In the genomic region with DNA sequence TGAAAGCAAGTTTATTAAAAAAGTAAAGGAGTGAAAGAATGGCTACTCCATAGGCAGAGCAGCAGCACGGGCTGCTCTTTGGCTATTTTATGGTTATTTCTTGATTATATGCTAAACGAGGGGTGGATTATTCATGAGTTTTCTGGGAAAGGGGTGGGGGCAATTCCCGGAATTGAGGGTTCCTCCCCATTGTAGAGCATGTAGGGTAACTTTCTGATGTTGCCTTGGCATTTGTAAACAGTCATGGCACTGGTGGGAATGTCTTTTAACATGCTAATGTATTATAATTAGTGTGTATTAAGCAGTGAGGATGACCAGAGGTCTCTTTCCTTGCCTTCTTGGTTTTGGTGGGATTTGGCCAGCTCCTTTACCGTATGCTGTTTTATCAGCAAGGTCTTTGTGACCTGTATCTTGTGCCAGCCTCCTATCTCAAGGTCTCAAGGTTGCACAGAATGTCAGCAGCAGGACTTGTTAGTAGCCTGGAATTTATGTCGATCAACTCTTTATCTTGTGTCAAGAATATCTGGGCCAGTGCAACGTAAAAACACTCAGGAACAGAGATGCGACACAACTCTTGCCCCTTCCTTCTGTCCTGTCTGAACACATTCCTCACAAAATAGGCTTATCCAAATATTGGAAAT, we compare ENCODE assay signal across 2 cellular contexts.
TF ChIP-seq lines count a peak whose summit lies in the region.

No MANE protein-coding gene starts in this region.

TF ChIP-seq in WTC11, 78 proteins besides CTCF, POLR2A, EP300 and RAD21:
- TF ChIP-seq ZNF423 (CRISPR knock-in tag; IDR thresholded peaks at IDR 0.05), result no peak
- TF ChIP-seq SMAD4 (CRISPR knock-in tag; IDR thresholded peaks at IDR 0.05), result no peak
- no peak for TF ChIP-seq PRRX2 (CRISPR knock-in tag; IDR thresholded peaks at IDR 0.05)
- TF ChIP-seq NR2C2 (CRISPR knock-in tag; IDR thresholded peaks at IDR 0.05), result no peak
- TF ChIP-seq TEAD4 (CRISPR knock-in tag; IDR thresholded peaks at IDR 0.05), result no peak
- TF ChIP-seq FOXP1 (CRISPR knock-in tag; IDR thresholded peaks at IDR 0.05; ENCODE audit: borderline replicate concordance), result no peak
- TF ChIP-seq, protein P1, sequence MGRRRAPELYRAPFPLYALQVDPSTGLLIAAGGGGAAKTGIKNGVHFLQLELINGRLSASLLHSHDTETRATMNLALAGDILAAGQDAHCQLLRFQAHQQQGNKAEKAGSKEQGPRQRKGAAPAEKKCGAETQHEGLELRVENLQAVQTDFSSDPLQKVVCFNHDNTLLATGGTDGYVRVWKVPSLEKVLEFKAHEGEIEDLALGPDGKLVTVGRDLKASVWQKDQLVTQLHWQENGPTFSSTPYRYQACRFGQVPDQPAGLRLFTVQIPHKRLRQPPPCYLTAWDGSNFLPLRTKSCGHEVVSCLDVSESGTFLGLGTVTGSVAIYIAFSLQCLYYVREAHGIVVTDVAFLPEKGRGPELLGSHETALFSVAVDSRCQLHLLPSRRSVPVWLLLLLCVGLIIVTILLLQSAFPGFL (CRISPR knock-in tag; IDR thresholded peaks at IDR 0.05; ENCODE audit: borderline replicate concordance), result no peak
- TF ChIP-seq TEAD1 (CRISPR knock-in tag; IDR thresholded peaks at IDR 0.05), result no peak
- TF ChIP-seq ZNF671 (CRISPR knock-in tag; IDR thresholded peaks at IDR 0.05), result no peak
- TF ChIP-seq ATF1 (CRISPR knock-in tag; IDR thresholded peaks at IDR 0.05), result no peak
- TF ChIP-seq, protein P2, sequence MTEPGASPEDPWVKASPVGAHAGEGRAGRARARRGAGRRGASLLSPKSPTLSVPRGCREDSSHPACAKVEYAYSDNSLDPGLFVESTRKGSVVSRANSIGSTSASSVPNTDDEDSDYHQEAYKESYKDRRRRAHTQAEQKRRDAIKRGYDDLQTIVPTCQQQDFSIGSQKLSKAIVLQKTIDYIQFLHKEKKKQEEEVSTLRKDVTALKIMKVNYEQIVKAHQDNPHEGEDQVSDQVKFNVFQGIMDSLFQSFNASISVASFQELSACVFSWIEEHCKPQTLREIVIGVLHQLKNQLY (CRISPR knock-in tag; IDR thresholded peaks at IDR 0.05), result no peak
- TF ChIP-seq ZNF317 (CRISPR knock-in tag; IDR thresholded peaks at IDR 0.05; ENCODE audit: borderline replicate concordance, low read depth), result no peak
- TF ChIP-seq ZNF232 (CRISPR knock-in tag; IDR thresholded peaks at IDR 0.05), result no peak
- TF ChIP-seq FOXK1 (CRISPR knock-in tag; IDR thresholded peaks at IDR 0.05), result no peak
- TF ChIP-seq SP1 (CRISPR knock-in tag; conservative IDR thresholded peaks at IDR 0.05), result no peak
- no peak for TF ChIP-seq RORB (CRISPR knock-in tag; IDR thresholded peaks at IDR 0.05)
- TF ChIP-seq, protein P3, sequence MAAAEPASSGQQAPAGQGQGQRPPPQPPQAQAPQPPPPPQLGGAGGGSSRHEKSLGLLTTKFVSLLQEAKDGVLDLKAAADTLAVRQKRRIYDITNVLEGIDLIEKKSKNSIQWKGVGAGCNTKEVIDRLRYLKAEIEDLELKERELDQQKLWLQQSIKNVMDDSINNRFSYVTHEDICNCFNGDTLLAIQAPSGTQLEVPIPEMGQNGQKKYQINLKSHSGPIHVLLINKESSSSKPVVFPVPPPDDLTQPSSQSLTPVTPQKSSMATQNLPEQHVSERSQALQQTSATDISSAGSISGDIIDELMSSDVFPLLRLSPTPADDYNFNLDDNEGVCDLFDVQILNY (CRISPR knock-in tag; IDR thresholded peaks at IDR 0.05), result no peak
- TF ChIP-seq, protein P4, sequence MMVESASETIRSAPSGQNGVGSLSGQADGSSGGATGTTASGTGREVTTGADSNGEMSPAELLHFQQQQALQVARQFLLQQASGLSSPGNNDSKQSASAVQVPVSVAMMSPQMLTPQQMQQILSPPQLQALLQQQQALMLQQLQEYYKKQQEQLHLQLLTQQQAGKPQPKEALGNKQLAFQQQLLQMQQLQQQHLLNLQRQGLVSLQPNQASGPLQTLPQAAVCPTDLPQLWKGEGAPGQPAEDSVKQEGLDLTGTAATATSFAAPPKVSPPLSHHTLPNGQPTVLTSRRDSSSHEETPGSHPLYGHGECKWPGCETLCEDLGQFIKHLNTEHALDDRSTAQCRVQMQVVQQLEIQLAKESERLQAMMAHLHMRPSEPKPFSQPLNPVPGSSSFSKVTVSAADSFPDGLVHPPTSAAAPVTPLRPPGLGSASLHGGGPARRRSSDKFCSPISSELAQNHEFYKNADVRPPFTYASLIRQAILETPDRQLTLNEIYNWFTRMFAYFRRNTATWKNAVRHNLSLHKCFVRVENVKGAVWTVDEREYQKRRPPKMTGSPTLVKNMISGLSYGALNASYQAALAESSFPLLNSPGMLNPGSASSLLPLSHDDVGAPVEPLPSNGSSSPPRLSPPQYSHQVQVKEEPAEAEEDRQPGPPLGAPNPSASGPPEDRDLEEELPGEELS (CRISPR knock-in tag; IDR thresholded peaks at IDR 0.05), result no peak
TF ChIP-seq in WTC11: peak in this region for 0.

TF ChIP-seq in H1, 55 proteins besides CTCF, POLR2A, EP300 and RAD21:
- TF ChIP-seq SRF (IDR thresholded peaks at IDR 0.05; ENCODE audit: low read depth, low read length), result no peak
- TF ChIP-seq HDAC6 (IDR thresholded peaks at IDR 0.05; ENCODE audit: low read depth, low read length), result no peak
- TF ChIP-seq, protein P5, sequence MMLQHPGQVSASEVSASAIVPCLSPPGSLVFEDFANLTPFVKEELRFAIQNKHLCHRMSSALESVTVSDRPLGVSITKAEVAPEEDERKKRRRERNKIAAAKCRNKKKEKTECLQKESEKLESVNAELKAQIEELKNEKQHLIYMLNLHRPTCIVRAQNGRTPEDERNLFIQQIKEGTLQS (IDR thresholded peaks at IDR 0.05; ENCODE audit: insufficient read depth, low read depth, low read length), result no peak
- no peak for TF ChIP-seq RFX5 (IDR thresholded peaks at IDR 0.05; ENCODE audit: borderline replicate concordance, low read depth, low read length)
- TF ChIP-seq TAF7 (optimal IDR thresholded peaks at IDR 0.05; ENCODE audit: borderline replicate concordance, low read depth, low read length), result no peak
- no peak for TF ChIP-seq RNF2 (IDR thresholded peaks at IDR 0.05; ENCODE audit: borderline replicate concordance, low read depth, low read length, missing control alignments, poor library complexity, severe bottlenecking)
- no peak for TF ChIP-seq SP2 (IDR thresholded peaks at IDR 0.05; ENCODE audit: low read length)
- TF ChIP-seq, protein P6, sequence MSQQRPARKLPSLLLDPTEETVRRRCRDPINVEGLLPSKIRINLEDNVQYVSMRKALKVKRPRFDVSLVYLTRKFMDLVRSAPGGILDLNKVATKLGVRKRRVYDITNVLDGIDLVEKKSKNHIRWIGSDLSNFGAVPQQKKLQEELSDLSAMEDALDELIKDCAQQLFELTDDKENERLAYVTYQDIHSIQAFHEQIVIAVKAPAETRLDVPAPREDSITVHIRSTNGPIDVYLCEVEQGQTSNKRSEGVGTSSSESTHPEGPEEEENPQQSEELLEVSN (IDR thresholded peaks at IDR 0.05), result no peak
- no peak for TF ChIP-seq CEBPB (IDR thresholded peaks at IDR 0.05; ENCODE audit: low read depth, low read length)
- TF ChIP-seq SP4 (IDR thresholded peaks at IDR 0.05; ENCODE audit: low read length), result no peak
- TF ChIP-seq SIX5 (IDR thresholded peaks at IDR 0.05; ENCODE audit: low read depth, low read length), result no peak
- no peak for TF ChIP-seq KDM4A (IDR thresholded peaks at IDR 0.05; ENCODE audit: low read depth, low read length, severe bottlenecking)
- no peak for TF ChIP-seq ASH2L (IDR thresholded peaks at IDR 0.05; ENCODE audit: low read length)
- no peak for TF ChIP-seq EGR1 (IDR thresholded peaks at IDR 0.05; ENCODE audit: borderline replicate concordance, low read depth, low read length)
- TF ChIP-seq POLR2AphosphoS5 (IDR thresholded peaks at IDR 0.05; ENCODE audit: low read depth, low read length), result no peak
